8 cellular contexts compared by ENCODE assay signal in genomic region chr17:57605734-57606105, GRCh38.
DNase-seq lines count a peak whose midpoint lies in the region; ATAC-seq and TF ChIP-seq lines count a peak whose summit lies in the region.

No MANE protein-coding gene starts in this region.

- POLR2A ChIA-PET in activated CD8-positive, alpha-beta T cell treated with anti-CD3 and anti-CD28 coated beads for 36 hours (lab: Charles Lee): interaction anchor here (1.2 kb wide), 1 partner anchor 65 kb away, joined by 3 read pairs; no protein-coding TSS in a partner anchor

- DNase-seq in activated CD8-positive, alpha-beta T cell treated with anti-CD3 and anti-CD28 coated beads for 36 hours: no peak
- DNase-seq in dermis blood vessel endothelial cell (no peak), D341Med (ENCODE audit: low spot score) (no peak), germinal center (ENCODE audit: low spot score) (no peak), hypothalamus (lab: John Stamatoyannopoulos, UW) (no peak)

- peaks cover 10% of the 10 kb centered on the region for H3K36me3 Mint-ChIP-seq in activated CD8-positive, alpha-beta T cell treated with anti-CD3 and anti-CD28 coated beads for 36 hours (ENCODE audit: low read depth)
- peaks cover 6% of the 10 kb centered on the region for H3K36me3 Mint-ChIP-seq in nephron (ENCODE audit: low read depth)

- CTCF ChIA-PET in activated CD8-positive, alpha-beta T cell treated with anti-CD3 and anti-CD28 coated beads for 36 hours (lab: Charles Lee): interaction anchor here (0.9 to 3.6 kb wide), 4 partner anchors 8 to 363 kb away, joined by 3 to 16 read pairs (median 10); no protein-coding TSS in a partner anchor

- intact Hi-C loops in activated CD8-positive, alpha-beta T cell treated with anti-CD3 and anti-CD28 coated beads for 36 hours (cut with micrococcal nuclease): loop anchor here (10.0 kb wide), 1 partner anchor 139 kb away; the partner anchor contains the start of gene CCDC182

- peak; percentile 22 for ATAC-seq in GM18858 (IDR thresholded peaks at IDR 0.05; ENCODE audit: unreplicated experiment)
- peak; percentile 26 for ATAC-seq in HG02610 (IDR thresholded peaks at IDR 0.05; ENCODE audit: unreplicated experiment)
- peak; percentile 3 for ATAC-seq in activated CD8-positive, alpha-beta T cell treated with anti-CD3 and anti-CD28 coated beads for 36 hours

- no peaks in the 10 kb centered on the region for H3K9me3 Mint-ChIP-seq in activated CD8-positive, alpha-beta T cell treated with anti-CD3 and anti-CD28 coated beads for 36 hours
- no peaks in the 10 kb centered on the region for H3K9me3 Mint-ChIP-seq in nephron

- TF ChIP-seq CTCF in activated CD8-positive, alpha-beta T cell treated with anti-CD3 and anti-CD28 coated beads for 36 hours (IDR thresholded peaks at IDR 0.05): no peak
- no peak for TF ChIP-seq CTCF in nephron (IDR thresholded peaks at IDR 0.05; ENCODE audit: unreplicated experiment in 3 of 3)

- H3K4me3 Mint-ChIP-seq in activated CD8-positive, alpha-beta T cell treated with anti-CD3 and anti-CD28 coated beads for 36 hours: peak overlapping the region; percentile 40
- peak overlapping the region in 2 of 3 experiments; percentile 21 to 48 for H3K4me3 Mint-ChIP-seq in nephron

- peak overlapping the region; percentile 93 for H3K27ac Mint-ChIP-seq in activated CD8-positive, alpha-beta T cell treated with anti-CD3 and anti-CD28 coated beads for 36 hours
- H3K27ac Mint-ChIP-seq in nephron: peak overlapping the region; percentile 63 to 90 (median 85)

- H3K27me3 Mint-ChIP-seq in activated CD8-positive, alpha-beta T cell treated with anti-CD3 and anti-CD28 coated beads for 36 hours: no peaks in the 10 kb centered on the region
- H3K27me3 Mint-ChIP-seq in nephron (ENCODE audit: low read depth): no peaks in the 10 kb centered on the region

- peaks cover 77% of the 10 kb centered on the region for H3K4me1 Mint-ChIP-seq in activated CD8-positive, alpha-beta T cell treated with anti-CD3 and anti-CD28 coated beads for 36 hours (ENCODE audit: low read depth)
- peaks cover 46% of the 10 kb centered on the region for H3K4me1 Mint-ChIP-seq in nephron
